1 cellular context compared by ENCODE assay signal in the genomic region with DNA sequence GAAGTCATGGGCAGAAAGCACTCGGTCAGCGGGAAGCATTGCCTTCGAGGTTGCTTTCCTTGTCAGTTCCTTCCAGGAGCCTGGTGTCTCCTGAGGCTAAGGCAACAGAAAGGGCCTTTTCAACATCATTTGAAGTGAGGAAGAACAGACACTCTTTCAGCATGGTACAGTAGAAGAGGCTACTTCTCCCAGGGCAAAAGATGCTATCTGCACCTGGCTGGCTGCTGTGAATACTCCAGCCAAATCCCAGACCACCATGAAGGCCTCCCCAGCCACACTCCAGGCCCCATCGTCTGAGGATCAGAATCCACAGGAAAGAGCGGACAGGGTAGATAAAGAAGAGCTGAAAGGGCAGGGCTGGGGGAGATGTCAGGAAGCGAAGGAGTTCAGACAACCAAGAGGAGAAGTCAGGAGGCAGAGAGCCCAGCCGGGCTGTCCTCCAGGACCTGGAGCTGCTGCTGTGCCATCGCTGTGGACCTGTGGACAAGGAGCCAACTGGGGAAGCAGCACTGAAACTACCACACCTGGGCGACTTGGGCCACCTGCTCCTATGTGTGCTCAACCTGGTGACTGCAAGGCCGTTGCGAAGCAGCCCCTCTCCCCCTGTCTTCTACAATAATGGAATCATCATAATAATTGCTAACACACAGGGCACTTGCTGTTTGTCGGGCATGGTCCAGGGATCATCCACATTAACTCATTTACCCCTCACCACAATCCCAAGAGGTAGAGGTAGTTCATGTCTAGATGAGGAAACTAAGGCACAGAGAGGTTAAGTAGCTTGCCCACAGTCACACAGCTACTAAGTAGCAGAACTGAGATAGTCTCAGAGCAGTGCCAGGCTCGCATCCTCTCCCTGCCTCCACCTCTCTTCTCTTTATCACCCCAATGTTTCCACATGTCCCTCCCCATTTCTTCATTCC.
TF ChIP-seq lines count a peak whose summit lies in the region.

No MANE protein-coding gene starts in this region.

TF ChIP-seq in K562, 482 proteins besides CTCF, POLR2A, EP300 and RAD21 (continued from another document):
- TF ChIP-seq, protein P1, sequence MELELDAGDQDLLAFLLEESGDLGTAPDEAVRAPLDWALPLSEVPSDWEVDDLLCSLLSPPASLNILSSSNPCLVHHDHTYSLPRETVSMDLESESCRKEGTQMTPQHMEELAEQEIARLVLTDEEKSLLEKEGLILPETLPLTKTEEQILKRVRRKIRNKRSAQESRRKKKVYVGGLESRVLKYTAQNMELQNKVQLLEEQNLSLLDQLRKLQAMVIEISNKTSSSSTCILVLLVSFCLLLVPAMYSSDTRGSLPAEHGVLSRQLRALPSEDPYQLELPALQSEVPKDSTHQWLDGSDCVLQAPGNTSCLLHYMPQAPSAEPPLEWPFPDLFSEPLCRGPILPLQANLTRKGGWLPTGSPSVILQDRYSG (tag; conservative IDR thresholded peaks at IDR 0.05; ENCODE audit: low read depth): 0 out of 2 replicates have a peak, but pooled peaks have one; percentile 24
- TF ChIP-seq, protein P2, sequence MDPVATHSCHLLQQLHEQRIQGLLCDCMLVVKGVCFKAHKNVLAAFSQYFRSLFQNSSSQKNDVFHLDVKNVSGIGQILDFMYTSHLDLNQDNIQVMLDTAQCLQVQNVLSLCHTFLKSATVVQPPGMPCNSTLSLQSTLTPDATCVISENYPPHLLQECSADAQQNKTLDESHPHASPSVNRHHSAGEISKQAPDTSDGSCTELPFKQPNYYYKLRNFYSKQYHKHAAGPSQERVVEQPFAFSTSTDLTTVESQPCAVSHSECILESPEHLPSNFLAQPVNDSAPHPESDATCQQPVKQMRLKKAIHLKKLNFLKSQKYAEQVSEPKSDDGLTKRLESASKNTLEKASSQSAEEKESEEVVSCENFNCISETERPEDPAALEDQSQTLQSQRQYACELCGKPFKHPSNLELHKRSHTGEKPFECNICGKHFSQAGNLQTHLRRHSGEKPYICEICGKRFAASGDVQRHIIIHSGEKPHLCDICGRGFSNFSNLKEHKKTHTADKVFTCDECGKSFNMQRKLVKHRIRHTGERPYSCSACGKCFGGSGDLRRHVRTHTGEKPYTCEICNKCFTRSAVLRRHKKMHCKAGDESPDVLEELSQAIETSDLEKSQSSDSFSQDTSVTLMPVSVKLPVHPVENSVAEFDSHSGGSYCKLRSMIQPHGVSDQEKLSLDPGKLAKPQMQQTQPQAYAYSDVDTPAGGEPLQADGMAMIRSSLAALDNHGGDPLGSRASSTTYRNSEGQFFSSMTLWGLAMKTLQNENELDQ (CRISPR knock-in tag; IDR thresholded peaks at IDR 0.05; ENCODE audit: borderline replicate concordance): no peak
- TF ChIP-seq, protein P3, sequence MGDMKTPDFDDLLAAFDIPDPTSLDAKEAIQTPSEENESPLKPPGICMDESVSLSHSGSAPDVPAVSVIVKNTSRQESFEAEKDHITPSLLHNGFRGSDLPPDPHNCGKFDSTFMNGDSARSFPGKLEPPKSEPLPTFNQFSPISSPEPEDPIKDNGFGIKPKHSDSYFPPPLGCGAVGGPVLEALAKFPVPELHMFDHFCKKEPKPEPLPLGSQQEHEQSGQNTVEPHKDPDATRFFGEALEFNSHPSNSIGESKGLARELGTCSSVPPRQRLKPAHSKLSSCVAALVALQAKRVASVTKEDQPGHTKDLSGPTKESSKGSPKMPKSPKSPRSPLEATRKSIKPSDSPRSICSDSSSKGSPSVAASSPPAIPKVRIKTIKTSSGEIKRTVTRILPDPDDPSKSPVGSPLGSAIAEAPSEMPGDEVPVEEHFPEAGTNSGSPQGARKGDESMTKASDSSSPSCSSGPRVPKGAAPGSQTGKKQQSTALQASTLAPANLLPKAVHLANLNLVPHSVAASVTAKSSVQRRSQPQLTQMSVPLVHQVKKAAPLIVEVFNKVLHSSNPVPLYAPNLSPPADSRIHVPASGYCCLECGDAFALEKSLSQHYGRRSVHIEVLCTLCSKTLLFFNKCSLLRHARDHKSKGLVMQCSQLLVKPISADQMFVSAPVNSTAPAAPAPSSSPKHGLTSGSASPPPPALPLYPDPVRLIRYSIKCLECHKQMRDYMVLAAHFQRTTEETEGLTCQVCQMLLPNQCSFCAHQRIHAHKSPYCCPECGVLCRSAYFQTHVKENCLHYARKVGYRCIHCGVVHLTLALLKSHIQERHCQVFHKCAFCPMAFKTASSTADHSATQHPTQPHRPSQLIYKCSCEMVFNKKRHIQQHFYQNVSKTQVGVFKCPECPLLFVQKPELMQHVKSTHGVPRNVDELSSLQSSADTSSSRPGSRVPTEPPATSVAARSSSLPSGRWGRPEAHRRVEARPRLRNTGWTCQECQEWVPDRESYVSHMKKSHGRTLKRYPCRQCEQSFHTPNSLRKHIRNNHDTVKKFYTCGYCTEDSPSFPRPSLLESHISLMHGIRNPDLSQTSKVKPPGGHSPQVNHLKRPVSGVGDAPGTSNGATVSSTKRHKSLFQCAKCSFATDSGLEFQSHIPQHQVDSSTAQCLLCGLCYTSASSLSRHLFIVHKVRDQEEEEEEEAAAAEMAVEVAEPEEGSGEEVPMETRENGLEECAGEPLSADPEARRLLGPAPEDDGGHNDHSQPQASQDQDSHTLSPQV (IDR thresholded peaks at IDR 0.05): 0 out of 2 replicates have a peak, but pooled peaks have one; percentile 27
- TF ChIP-seq ZNF239 (CRISPR knock-in tag; IDR thresholded peaks at IDR 0.05): peak; percentile 66
- TF ChIP-seq RBM25 (IDR thresholded peaks at IDR 0.05; ENCODE audit: low read depth, low read length, severe bottlenecking): peak; percentile 87
- no peak for TF ChIP-seq ZNF778 (CRISPR knock-in tag; IDR thresholded peaks at IDR 0.05)
